In the genomic region with DNA sequence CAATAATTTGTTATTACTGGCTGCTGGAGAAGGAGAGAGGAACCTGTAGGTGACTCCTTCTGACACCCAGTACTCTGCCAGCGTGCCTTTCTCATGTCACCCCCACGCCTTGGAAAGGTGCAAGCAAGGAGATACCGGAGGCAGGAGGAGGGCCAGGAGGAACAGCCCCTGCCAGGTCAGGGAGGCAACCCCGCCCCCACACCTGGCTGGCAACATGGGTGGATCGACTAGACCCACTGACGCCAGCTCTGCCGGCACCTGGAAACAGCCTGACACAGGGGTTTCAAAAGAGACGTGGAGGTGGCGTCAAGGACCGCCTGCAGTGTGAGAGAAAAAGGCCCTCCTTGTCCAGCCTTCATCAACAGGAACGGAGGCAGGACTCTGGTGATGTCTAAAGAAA, we compare ENCODE assay signal across 20 cellular contexts.
DNase-seq lines count a peak whose midpoint lies in the region; ATAC-seq, FAIRE-seq and TF ChIP-seq lines count a peak whose summit lies in the region.
"Had no signal": no experiment of that assay in that cellular context is flagged by ENCODE, and none has a peak within 500 bp of the region (broad histone marks: within the 10 kb centered on the region; RNA-seq: fewer than 3 reads in every experiment).

No MANE protein-coding gene starts in this region.

- no peak overlapping the region for H2BK5ac ChIP-seq in mesenchymal stem cell (ENCODE audit: low read depth, low read length, poor library complexity, severe bottlenecking)

- no peak overlapping the region for H3K23ac ChIP-seq in mesenchymal stem cell (ENCODE audit: low read length in 2 of 2)

- H3K27me3 ChIP-seq in K562 (ENCODE audit: control insufficient read depth in 2 of 2, insufficient read depth in 2 of 2, low read length in 2 of 2) = no peaks in the 10 kb centered on the region
- peaks cover 0 to 6% of the 10 kb centered on the region in 2 experiments for H3K27me3 ChIP-seq in mesenchymal stem cell (ENCODE audit: control insufficient read depth in 1 of 2, insufficient read depth in 1 of 2, low read length in 2 of 2)
- H3K27me3 ChIP-seq: BLaER1 had no signal

- TF ChIP-seq RAD21 in K562 (CRISPR knock-in tag; conservative IDR thresholded peaks at IDR 0.05 in 1 of 2, IDR thresholded peaks at IDR 0.05 in 1 of 2) = no peak

- H3K36me3 ChIP-seq in K562 (ENCODE audit: control insufficient read depth, insufficient read depth, low read length) = no peaks in the 10 kb centered on the region
- H3K36me3 ChIP-seq in mesenchymal stem cell (ENCODE audit: control insufficient read depth in 1 of 2, insufficient read depth in 2 of 2, low read depth in 1 of 2, low read length in 2 of 2) = no peaks in the 10 kb centered on the region
- H3K36me3 ChIP-seq: BLaER1 had no signal

- no peak overlapping the region for H3K4me3 Mint-ChIP-seq in activated T-helper 1 cell treated with anti-CD3 and anti-CD28 coated beads, Interleukin-12 subunit alpha, Interleukin-12 subunit beta, Interleukin-2, Interleukin-4 antibody, amounts not matched to agents 30 ng/mL and 10 ng/mL and 1 ng/mL, durations not matched to agents 14 hours and 24 hours and 36 hours
- no peak overlapping the region for H3K4me3 Mint-ChIP-seq in activated naive CD8-positive, alpha-beta T cell treated with anti-CD3 and anti-CD28 coated beads, Interleukin-2, amount 50 U/mL, for 24 hours
- H3K4me3 Mint-ChIP-seq: CD8-positive, alpha-beta memory T cell had no signal

- no peak for FAIRE-seq in K562 (lab: Jason Lieb, UNC)
- FAIRE-seq: GM12892, GM19239 had no signal

- in situ Hi-C loops in K562 (cut with MboI) = no loop called here

- H3K9ac ChIP-seq in K562 (ENCODE audit: insufficient read depth in 1 of 2, low read depth in 2 of 2, low read length in 2 of 2) = peak overlapping the region in 1 of 2 experiments; percentile 82; a peak in 2 of 4 replicates
- H3K9ac ChIP-seq in mesenchymal stem cell (ENCODE audit: low read length) = no peak overlapping the region
- H3K9ac ChIP-seq: BLaER1 had no signal

- peak overlapping the region; percentile 58 for H4K91ac ChIP-seq in mesenchymal stem cell (ENCODE audit: low read length)

- no peaks in the 10 kb centered on the region for H3K9me1 ChIP-seq in K562 (ENCODE audit: control insufficient read depth, insufficient read depth, low read length)

- POLR2A ChIA-PET in K562 (lab: Yijun Ruan, JAX) = interaction anchor here (1.0 kb wide), 1 partner anchor 27 kb away, joined by 3 read pairs; no protein-coding TSS in a partner anchor

- no peak overlapping the region for H3K27ac Mint-ChIP-seq in activated T-helper 1 cell treated with anti-CD3 and anti-CD28 coated beads, Interleukin-12 subunit alpha, Interleukin-12 subunit beta, Interleukin-2, Interleukin-4 antibody, amounts not matched to agents 30 ng/mL and 10 ng/mL and 1 ng/mL, durations not matched to agents 14 hours and 24 hours and 36 hours
- no peak overlapping the region for H3K27ac Mint-ChIP-seq in activated naive CD8-positive, alpha-beta T cell treated with anti-CD3 and anti-CD28 coated beads, Interleukin-2, amount 50 U/mL, for 24 hours

- H3K18ac ChIP-seq in mesenchymal stem cell (ENCODE audit: low read depth in 1 of 2, low read length in 2 of 2) = no peak overlapping the region

- intact Hi-C loops in K562 (cut with micrococcal nuclease) = no loop called here
- intact Hi-C loops in activated T-helper 1 cell treated with anti-CD3 and anti-CD28 coated beads, Interleukin-12 subunit alpha, Interleukin-12 subunit beta, Interleukin-2, Interleukin-4 antibody, amounts not matched to agents 30 ng/mL and 10 ng/mL and 1 ng/mL, durations not matched to agents 14 hours and 24 hours and 36 hours (cut with micrococcal nuclease) = no loop called here

- no peak for TF ChIP-seq POLR2A in K562 (conservative IDR thresholded peaks at IDR 0.05)

- BruUV-seq in K562 (replicated peaks; lab: Mats Ljungman, UMichigan) = no TSS peak

- H2AFZ ChIP-seq in K562 (ENCODE audit: low read depth, low read length) (peak overlapping the region; percentile 17), mesenchymal stem cell (ENCODE audit: low read depth, low read length) (no peak overlapping the region)

- WGBS in K562 (ENCODE audit: insufficient coverage, low coverage, missing lambda C conversion rate) = 39% methylated on average over 10 of the region's 11 CpGs
- WGBS in mesenchymal stem cell = 94% methylated on average over 10 of the region's 11 CpGs

- H4K8ac ChIP-seq in mesenchymal stem cell (ENCODE audit: low read length) = peak overlapping the region; percentile 62

- H2BK12ac ChIP-seq in mesenchymal stem cell (ENCODE audit: low read length in 2 of 2) = no peak overlapping the region

- H3K27ac ChIP-seq in K562 (ENCODE audit: extremely low read depth, low read depth, low read length) (no peak overlapping the region), mesenchymal stem cell (ENCODE audit: low read length, poor library complexity, severe bottlenecking) (no peak overlapping the region)
- H3K27ac ChIP-seq: 22Rv1, BLaER1, HL-60 had no signal

- TF ChIP-seq EP300 in K562 (IDR thresholded peaks at IDR 0.05; ENCODE audit: low read length) = no peak

- no peaks in the 10 kb centered on the region for H3K79me1 ChIP-seq in mesenchymal stem cell (replicated peaks; ENCODE audit: low read length, poor library complexity, severe bottlenecking)

- H3K9me3 ChIP-seq in K562 (replicated peaks; ENCODE audit: control insufficient read depth, insufficient read depth, low read depth, low read length) (no peaks in the 10 kb centered on the region), mesenchymal stem cell (ENCODE audit: control insufficient read depth, low read length) (no peaks in the 10 kb centered on the region)
- H3K9me3 ChIP-seq: BLaER1, Caco-2 had no signal

- H3K4me3 ChIP-seq in K562 (no peak overlapping the region), mesenchymal stem cell (ENCODE audit: insufficient read depth in 1 of 2, low read depth in 1 of 2, low read length in 2 of 2) (no peak overlapping the region)
- H3K4me3 ChIP-seq: BLaER1 had no signal

- ATAC-seq in K562 = peak; percentile 40; the same call in 2 of the 3 replicates
- no peak for ATAC-seq in activated naive CD8-positive, alpha-beta T cell treated with anti-CD3 and anti-CD28 coated beads, Interleukin-2, amount 50 U/mL, for 24 hours

- H2BK15ac ChIP-seq in mesenchymal stem cell (ENCODE audit: low read depth, poor library complexity, severe bottlenecking) = no peak overlapping the region

- no peak overlapping the region for H3K4me2 ChIP-seq in K562 (ENCODE audit: insufficient read depth, low read length)
- no peak overlapping the region for H3K4me2 ChIP-seq in mesenchymal stem cell (ENCODE audit: low read length, poor library complexity, severe bottlenecking)
- H3K4me2 ChIP-seq: BLaER1 had no signal

- no peaks in the 10 kb centered on the region for H3K36me3 Mint-ChIP-seq in activated T-helper 1 cell treated with anti-CD3 and anti-CD28 coated beads, Interleukin-12 subunit alpha, Interleukin-12 subunit beta, Interleukin-2, Interleukin-4 antibody, amounts not matched to agents 30 ng/mL and 10 ng/mL and 1 ng/mL, durations not matched to agents 14 hours and 24 hours and 36 hours (ENCODE audit: low read depth)
- no peaks in the 10 kb centered on the region for H3K36me3 Mint-ChIP-seq in activated naive CD8-positive, alpha-beta T cell treated with anti-CD3 and anti-CD28 coated beads, Interleukin-2, amount 50 U/mL, for 24 hours (ENCODE audit: low read depth)
- H3K36me3 Mint-ChIP-seq: CD8-positive, alpha-beta memory T cell had no signal

- CTCF ChIA-PET in K562 (lab: Yijun Ruan, JAX; ENCODE audit: low intra/inter-chr PET ratio) = no interaction called here

- H3K14ac ChIP-seq in mesenchymal stem cell (ENCODE audit: low read length in 2 of 2) = no peak overlapping the region

- no peaks in the 10 kb centered on the region for H3K4me1 Mint-ChIP-seq in activated T-helper 1 cell treated with anti-CD3 and anti-CD28 coated beads, Interleukin-12 subunit alpha, Interleukin-12 subunit beta, Interleukin-2, Interleukin-4 antibody, amounts not matched to agents 30 ng/mL and 10 ng/mL and 1 ng/mL, durations not matched to agents 14 hours and 24 hours and 36 hours (ENCODE audit: low read depth)
- H3K4me1 Mint-ChIP-seq in activated naive CD8-positive, alpha-beta T cell treated with anti-CD3 and anti-CD28 coated beads, Interleukin-2, amount 50 U/mL, for 24 hours = no peaks in the 10 kb centered on the region
- H3K4me1 Mint-ChIP-seq: CD8-positive, alpha-beta memory T cell had no signal

- H3K4me1 ChIP-seq in K562 (replicated peaks in 1 of 2; ENCODE audit: control insufficient read depth in 2 of 2, insufficient read depth in 2 of 2, low read length in 2 of 2) (peaks cover 7 to 17% of the 10 kb centered on the region in 2 experiments; a peak in 3 of 5 replicates), mesenchymal stem cell (ENCODE audit: control insufficient read depth, insufficient read depth, low read depth, low read length) (peaks cover 9% of the 10 kb centered on the region)
- H3K4me1 ChIP-seq: Caco-2 had no signal

- peaks cover 3% of the 10 kb centered on the region for H3K27me3 Mint-ChIP-seq in activated T-helper 1 cell treated with anti-CD3 and anti-CD28 coated beads, Interleukin-12 subunit alpha, Interleukin-12 subunit beta, Interleukin-2, Interleukin-4 antibody, amounts not matched to agents 30 ng/mL and 10 ng/mL and 1 ng/mL, durations not matched to agents 14 hours and 24 hours and 36 hours (ENCODE audit: insufficient read depth)
- H3K27me3 Mint-ChIP-seq in activated naive CD8-positive, alpha-beta T cell treated with anti-CD3 and anti-CD28 coated beads, Interleukin-2, amount 50 U/mL, for 24 hours = peaks cover 6% of the 10 kb centered on the region

- H3K79me2 ChIP-seq in K562 (ENCODE audit: control insufficient read depth, insufficient read depth, low read length) = no peaks in the 10 kb centered on the region

- H3K9me3 Mint-ChIP-seq in activated T-helper 1 cell treated with anti-CD3 and anti-CD28 coated beads, Interleukin-12 subunit alpha, Interleukin-12 subunit beta, Interleukin-2, Interleukin-4 antibody, amounts not matched to agents 30 ng/mL and 10 ng/mL and 1 ng/mL, durations not matched to agents 14 hours and 24 hours and 36 hours = no peaks in the 10 kb centered on the region
- no peaks in the 10 kb centered on the region for H3K9me3 Mint-ChIP-seq in activated naive CD8-positive, alpha-beta T cell treated with anti-CD3 and anti-CD28 coated beads, Interleukin-2, amount 50 U/mL, for 24 hours
- H3K9me3 Mint-ChIP-seq: CD8-positive, alpha-beta memory T cell; HFFc6 had no signal

- no peaks in the 10 kb centered on the region for H4K20me1 ChIP-seq in K562 (replicated peaks; ENCODE audit: control insufficient read depth, insufficient read depth, low read length)
- H4K20me1 ChIP-seq: BLaER1 had no signal

- no peak for TF ChIP-seq CTCF in K562 (IDR thresholded peaks at IDR 0.05 in 2 of 3, conservative IDR thresholded peaks at IDR 0.05 in 1 of 3; ENCODE audit: insufficient read depth in 2 of 3, low read depth in 1 of 3, low read length in 3 of 3)

- H3K4ac ChIP-seq in mesenchymal stem cell (ENCODE audit: low read depth in 1 of 2, low read length in 2 of 2) = peak overlapping the region in 1 of 2 experiments; percentile 35

- no peak overlapping the region for H2BK120ac ChIP-seq in mesenchymal stem cell (ENCODE audit: low read depth, low read length)

- no peak overlapping the region for H2AK5ac ChIP-seq in mesenchymal stem cell (ENCODE audit: low read length, severe bottlenecking)

- DNase-seq in NCI-H1105 treated with DMSO at 0.1 percent for 48 hours (lab: John Stamatoyannopoulos, UW) (peak; percentile 16), NCI-H1105 (lab: John Stamatoyannopoulos, UW) (no peak), NCI-H69 (lab: John Stamatoyannopoulos, UW) (peak; percentile 90), K562 (ENCODE audit: extremely low read depth in 1 of 4, low spot score in 3 of 4) (no peak), mesenchymal stem cell (no peak)
- DNase-seq in stimulated activated CD4-positive, alpha-beta T cell treated with anti-CD3 and anti-CD28 coated beads, Interleukin-4, amount 100 ng/mL, for 4 hours = no peak
- DNase-seq in activated T-helper 1 cell treated with anti-CD3 and anti-CD28 coated beads, Interleukin-12 subunit alpha, Interleukin-12 subunit beta, Interleukin-2, Interleukin-4 antibody, amounts not matched to agents 30 ng/mL and 10 ng/mL and 1 ng/mL, durations not matched to agents 14 hours and 24 hours and 36 hours (ENCODE audit: low spot score) = no peak
- DNase-seq in activated naive CD8-positive, alpha-beta T cell treated with anti-CD3 and anti-CD28 coated beads, Interleukin-2, amount 50 U/mL, for 24 hours = no peak
- DNase-seq: AML-193; Caco-2; CD8-positive, alpha-beta memory T cell; DND-41; GDM1; HCEC 1CT; HFFc6 had no signal

Comparison
In these comparisons a context has a peak if more than half of its experiments do, and no peak if none do; other contexts are left out.
1. DNase-seq: peak in NCI-H1105 treated with DMSO at 0.1 percent for 48 hours (single experiment) and NCI-H69 (single experiment); none in NCI-H1105 (single experiment), K562 (0 of 4), mesenchymal stem cell (single experiment), stimulated activated CD4-positive, alpha-beta T cell treated with anti-CD3 and anti-CD28 coated beads, Interleukin-4, amount 100 ng/mL, for 4 hours (0 of 2), activated T-helper 1 cell treated with anti-CD3 and anti-CD28 coated beads, Interleukin-12 subunit alpha, Interleukin-12 subunit beta, Interleukin-2, Interleukin-4 antibody, amounts not matched to agents 30 ng/mL and 10 ng/mL and 1 ng/mL, durations not matched to agents 14 hours and 24 hours and 36 hours (single experiment) and activated naive CD8-positive, alpha-beta T cell treated with anti-CD3 and anti-CD28 coated beads, Interleukin-2, amount 50 U/mL, for 24 hours (single experiment).